1 cellular context compared by ENCODE assay signal in the genomic region with DNA sequence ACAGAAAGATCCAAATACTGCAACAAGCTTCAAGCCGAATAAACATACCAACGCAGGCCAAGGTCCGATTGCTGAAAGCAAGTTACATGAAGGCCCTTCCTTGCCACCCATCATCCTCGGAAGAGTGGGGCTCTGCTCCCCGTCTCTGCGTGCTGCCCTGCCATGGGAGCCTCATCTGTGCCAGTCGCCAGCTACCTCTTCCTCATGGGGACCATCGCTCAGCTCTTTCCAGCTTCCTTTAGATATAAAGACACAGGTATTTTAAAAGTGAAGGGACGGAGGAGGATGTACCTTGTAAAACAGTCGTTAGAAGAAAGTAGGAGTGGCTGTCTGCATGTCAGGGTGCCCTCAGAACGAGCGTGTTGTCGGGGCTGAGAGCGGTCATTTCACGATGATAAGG.
TF ChIP-seq lines count a peak whose summit lies in the region.

No MANE protein-coding gene starts in this region.

TF ChIP-seq in GM12878, 131 proteins besides CTCF, POLR2A, EP300 and RAD21:
- TF ChIP-seq, protein P1, sequence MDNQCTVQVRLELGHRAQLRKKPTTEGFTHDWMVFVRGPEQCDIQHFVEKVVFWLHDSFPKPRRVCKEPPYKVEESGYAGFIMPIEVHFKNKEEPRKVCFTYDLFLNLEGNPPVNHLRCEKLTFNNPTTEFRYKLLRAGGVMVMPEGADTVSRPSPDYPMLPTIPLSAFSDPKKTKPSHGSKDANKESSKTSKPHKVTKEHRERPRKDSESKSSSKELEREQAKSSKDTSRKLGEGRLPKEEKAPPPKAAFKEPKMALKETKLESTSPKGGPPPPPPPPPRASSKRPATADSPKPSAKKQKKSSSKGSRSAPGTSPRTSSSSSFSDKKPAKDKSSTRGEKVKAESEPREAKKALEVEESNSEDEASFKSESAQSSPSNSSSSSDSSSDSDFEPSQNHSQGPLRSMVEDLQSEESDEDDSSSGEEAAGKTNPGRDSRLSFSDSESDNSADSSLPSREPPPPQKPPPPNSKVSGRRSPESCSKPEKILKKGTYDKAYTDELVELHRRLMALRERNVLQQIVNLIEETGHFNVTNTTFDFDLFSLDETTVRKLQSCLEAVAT (IDR thresholded peaks at IDR 0.05): no peak
- no peak for TF ChIP-seq BCL11A (IDR thresholded peaks at IDR 0.05; ENCODE audit: low read depth, low read length)
- TF ChIP-seq, protein P2, sequence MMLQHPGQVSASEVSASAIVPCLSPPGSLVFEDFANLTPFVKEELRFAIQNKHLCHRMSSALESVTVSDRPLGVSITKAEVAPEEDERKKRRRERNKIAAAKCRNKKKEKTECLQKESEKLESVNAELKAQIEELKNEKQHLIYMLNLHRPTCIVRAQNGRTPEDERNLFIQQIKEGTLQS (IDR thresholded peaks at IDR 0.05; ENCODE audit: borderline replicate concordance, extremely low read depth, low read depth, low read length): no peak
- TF ChIP-seq STAT3 (IDR thresholded peaks at IDR 0.05; ENCODE audit: low read depth, low read length): no peak
- no peak for TF ChIP-seq KLF5 (IDR thresholded peaks at IDR 0.05; ENCODE audit: partially characterized antibody)
- no peak for TF ChIP-seq CBX3 (IDR thresholded peaks at IDR 0.05; ENCODE audit: borderline replicate concordance, low read depth)
- no peak for TF ChIP-seq MTA2 (IDR thresholded peaks at IDR 0.05; ENCODE audit: low read depth)
- TF ChIP-seq ASH2L (IDR thresholded peaks at IDR 0.05; ENCODE audit: borderline replicate concordance, low read depth): no peak
- TF ChIP-seq, protein P3, sequence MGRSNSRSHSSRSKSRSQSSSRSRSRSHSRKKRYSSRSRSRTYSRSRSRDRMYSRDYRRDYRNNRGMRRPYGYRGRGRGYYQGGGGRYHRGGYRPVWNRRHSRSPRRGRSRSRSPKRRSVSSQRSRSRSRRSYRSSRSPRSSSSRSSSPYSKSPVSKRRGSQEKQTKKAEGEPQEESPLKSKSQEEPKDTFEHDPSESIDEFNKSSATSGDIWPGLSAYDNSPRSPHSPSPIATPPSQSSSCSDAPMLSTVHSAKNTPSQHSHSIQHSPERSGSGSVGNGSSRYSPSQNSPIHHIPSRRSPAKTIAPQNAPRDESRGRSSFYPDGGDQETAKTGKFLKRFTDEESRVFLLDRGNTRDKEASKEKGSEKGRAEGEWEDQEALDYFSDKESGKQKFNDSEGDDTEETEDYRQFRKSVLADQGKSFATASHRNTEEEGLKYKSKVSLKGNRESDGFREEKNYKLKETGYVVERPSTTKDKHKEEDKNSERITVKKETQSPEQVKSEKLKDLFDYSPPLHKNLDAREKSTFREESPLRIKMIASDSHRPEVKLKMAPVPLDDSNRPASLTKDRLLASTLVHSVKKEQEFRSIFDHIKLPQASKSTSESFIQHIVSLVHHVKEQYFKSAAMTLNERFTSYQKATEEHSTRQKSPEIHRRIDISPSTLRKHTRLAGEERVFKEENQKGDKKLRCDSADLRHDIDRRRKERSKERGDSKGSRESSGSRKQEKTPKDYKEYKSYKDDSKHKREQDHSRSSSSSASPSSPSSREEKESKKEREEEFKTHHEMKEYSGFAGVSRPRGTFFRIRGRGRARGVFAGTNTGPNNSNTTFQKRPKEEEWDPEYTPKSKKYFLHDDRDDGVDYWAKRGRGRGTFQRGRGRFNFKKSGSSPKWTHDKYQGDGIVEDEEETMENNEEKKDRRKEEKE (IDR thresholded peaks at IDR 0.05): no peak
- TF ChIP-seq NFIC (IDR thresholded peaks at IDR 0.05; ENCODE audit: low read depth, low read length): no peak
- no peak for TF ChIP-seq ETV6 (conservative IDR thresholded peaks at IDR 0.05 in 1 of 2, IDR thresholded peaks at IDR 0.05 in 1 of 2; ENCODE audit: borderline replicate concordance in 1 of 2, low read depth in 1 of 2)
- TF ChIP-seq NFXL1 (IDR thresholded peaks at IDR 0.05; ENCODE audit: borderline replicate concordance): no peak
- TF ChIP-seq, protein P4, sequence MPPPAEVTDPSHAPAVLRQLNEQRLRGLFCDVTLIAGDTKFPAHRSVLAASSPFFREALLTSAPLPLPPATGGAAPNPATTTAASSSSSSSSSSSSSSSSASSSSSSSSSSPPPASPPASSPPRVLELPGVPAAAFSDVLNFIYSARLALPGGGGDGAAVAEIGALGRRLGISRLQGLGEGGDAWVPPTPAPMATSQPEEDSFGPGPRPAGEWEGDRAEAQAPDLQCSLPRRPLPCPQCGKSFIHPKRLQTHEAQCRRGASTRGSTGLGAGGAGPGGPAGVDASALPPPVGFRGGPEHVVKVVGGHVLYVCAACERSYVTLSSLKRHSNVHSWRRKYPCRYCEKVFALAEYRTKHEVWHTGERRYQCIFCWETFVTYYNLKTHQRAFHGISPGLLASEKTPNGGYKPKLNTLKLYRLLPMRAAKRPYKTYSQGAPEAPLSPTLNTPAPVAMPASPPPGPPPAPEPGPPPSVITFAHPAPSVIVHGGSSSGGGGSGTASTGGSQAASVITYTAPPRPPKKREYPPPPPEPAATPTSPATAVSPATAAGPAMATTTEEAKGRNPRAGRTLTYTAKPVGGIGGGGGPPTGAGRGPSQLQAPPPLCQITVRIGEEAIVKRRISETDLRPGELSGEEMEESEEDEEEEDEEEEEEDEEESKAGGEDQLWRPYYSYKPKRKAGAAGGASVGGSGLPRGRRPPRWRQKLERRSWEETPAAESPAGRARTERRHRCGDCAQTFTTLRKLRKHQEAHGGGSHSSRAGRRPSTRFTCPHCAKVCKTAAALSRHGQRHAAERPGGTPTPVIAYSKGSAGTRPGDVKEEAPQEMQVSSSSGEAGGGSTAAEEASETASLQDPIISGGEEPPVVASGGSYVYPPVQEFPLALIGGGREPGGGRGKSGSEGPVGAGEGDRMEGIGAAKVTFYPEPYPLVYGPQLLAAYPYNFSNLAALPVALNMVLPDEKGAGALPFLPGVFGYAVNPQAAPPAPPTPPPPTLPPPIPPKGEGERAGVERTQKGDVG (CRISPR knock-in tag; IDR thresholded peaks at IDR 0.05): no peak
- TF ChIP-seq SIN3A (IDR thresholded peaks at IDR 0.05; ENCODE audit: low read depth, low read length): no peak
- TF ChIP-seq, protein P5, sequence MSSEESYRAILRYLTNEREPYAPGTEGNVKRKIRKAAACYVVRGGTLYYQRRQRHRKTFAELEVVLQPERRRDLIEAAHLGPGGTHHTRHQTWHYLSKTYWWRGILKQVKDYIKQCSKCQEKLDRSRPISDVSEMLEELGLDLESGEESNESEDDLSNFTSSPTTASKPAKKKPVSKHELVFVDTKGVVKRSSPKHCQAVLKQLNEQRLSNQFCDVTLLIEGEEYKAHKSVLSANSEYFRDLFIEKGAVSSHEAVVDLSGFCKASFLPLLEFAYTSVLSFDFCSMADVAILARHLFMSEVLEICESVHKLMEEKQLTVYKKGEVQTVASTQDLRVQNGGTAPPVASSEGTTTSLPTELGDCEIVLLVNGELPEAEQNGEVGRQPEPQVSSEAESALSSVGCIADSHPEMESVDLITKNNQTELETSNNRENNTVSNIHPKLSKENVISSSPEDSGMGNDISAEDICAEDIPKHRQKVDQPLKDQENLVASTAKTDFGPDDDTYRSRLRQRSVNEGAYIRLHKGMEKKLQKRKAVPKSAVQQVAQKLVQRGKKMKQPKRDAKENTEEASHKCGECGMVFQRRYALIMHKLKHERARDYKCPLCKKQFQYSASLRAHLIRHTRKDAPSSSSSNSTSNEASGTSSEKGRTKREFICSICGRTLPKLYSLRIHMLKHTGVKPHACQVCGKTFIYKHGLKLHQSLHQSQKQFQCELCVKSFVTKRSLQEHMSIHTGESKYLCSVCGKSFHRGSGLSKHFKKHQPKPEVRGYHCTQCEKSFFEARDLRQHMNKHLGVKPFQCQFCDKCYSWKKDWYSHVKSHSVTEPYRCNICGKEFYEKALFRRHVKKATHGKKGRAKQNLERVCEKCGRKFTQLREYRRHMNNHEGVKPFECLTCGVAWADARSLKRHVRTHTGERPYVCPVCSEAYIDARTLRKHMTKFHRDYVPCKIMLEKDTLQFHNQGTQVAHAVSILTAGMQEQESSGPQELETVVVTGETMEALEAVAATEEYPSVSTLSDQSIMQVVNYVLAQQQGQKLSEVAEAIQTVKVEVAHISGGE (CRISPR knock-in tag; IDR thresholded peaks at IDR 0.05): no peak
- TF ChIP-seq, protein P6, sequence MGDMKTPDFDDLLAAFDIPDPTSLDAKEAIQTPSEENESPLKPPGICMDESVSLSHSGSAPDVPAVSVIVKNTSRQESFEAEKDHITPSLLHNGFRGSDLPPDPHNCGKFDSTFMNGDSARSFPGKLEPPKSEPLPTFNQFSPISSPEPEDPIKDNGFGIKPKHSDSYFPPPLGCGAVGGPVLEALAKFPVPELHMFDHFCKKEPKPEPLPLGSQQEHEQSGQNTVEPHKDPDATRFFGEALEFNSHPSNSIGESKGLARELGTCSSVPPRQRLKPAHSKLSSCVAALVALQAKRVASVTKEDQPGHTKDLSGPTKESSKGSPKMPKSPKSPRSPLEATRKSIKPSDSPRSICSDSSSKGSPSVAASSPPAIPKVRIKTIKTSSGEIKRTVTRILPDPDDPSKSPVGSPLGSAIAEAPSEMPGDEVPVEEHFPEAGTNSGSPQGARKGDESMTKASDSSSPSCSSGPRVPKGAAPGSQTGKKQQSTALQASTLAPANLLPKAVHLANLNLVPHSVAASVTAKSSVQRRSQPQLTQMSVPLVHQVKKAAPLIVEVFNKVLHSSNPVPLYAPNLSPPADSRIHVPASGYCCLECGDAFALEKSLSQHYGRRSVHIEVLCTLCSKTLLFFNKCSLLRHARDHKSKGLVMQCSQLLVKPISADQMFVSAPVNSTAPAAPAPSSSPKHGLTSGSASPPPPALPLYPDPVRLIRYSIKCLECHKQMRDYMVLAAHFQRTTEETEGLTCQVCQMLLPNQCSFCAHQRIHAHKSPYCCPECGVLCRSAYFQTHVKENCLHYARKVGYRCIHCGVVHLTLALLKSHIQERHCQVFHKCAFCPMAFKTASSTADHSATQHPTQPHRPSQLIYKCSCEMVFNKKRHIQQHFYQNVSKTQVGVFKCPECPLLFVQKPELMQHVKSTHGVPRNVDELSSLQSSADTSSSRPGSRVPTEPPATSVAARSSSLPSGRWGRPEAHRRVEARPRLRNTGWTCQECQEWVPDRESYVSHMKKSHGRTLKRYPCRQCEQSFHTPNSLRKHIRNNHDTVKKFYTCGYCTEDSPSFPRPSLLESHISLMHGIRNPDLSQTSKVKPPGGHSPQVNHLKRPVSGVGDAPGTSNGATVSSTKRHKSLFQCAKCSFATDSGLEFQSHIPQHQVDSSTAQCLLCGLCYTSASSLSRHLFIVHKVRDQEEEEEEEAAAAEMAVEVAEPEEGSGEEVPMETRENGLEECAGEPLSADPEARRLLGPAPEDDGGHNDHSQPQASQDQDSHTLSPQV (IDR thresholded peaks at IDR 0.05): no peak
